ENCODE assay signal across 16 cellular contexts in the genomic region with DNA sequence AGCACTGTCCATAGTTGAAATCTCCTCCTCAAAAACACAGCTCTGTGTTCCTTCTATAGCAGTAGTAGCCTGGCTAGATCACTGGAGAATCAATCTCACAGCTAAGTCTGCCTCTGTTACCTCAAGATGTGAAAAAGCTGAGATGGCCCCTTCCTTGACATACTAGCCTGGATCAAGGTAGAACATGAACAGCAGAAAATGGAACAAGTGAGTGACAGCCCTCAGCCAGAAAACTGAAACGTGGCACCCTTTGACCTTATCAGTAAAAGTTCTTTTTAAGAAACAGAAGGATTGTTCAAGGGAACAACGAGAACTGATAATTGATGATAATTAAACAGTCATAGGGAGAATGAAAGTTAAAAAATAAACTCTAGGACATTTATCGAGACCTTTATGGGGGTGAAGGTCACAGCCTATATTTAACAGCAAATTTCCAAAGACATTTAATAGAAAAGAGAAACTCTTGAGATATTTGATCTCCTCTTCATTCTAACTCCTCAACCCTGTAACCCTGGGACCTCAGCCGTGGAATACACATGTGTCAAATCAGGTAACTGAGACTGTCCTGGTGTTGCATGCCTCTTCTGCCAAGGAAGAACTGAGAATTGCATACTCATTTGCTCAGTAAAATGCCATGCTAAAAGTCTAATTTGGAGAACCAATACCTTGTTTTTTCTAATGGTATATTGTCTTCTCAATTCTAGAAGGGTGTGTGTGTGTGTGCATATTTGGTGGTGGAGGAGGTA.
DNase-seq lines count a peak whose midpoint lies in the region; ATAC-seq and TF ChIP-seq lines count a peak whose summit lies in the region.
"Had no signal": no experiment of that assay in that cellular context is flagged by ENCODE, and none has a peak within 500 bp of the region (broad histone marks: within the 10 kb centered on the region; RNA-seq: fewer than 3 reads in every experiment).

No MANE protein-coding gene starts in this region.

- no peaks in the 10 kb centered on the region for H3K79me2 ChIP-seq in smooth muscle cell (ENCODE audit: low read depth)

- H3K9me3 ChIP-seq in HUES48 (ENCODE audit: control insufficient read depth, insufficient read depth, low read length): no peaks in the 10 kb centered on the region
- H3K9me3 ChIP-seq in smooth muscle cell (replicated peaks; ENCODE audit: low read depth): no peaks in the 10 kb centered on the region
- H3K9me3 ChIP-seq: A549, BE2C had no signal

- DNase-seq in WTC11 (ENCODE audit: low spot score): no peak
- no peak for DNase-seq in NCI-H524 (lab: John Stamatoyannopoulos, UW)
- DNase-seq in stimulated activated CD4-positive, alpha-beta T cell treated with anti-CD3 and anti-CD28 coated beads, Interleukin-4, amount 100 ng/mL, for 1 hour: no peak
- no peak for DNase-seq in stimulated activated CD4-positive, alpha-beta T cell treated with anti-CD3 and anti-CD28 coated beads, Interleukin-2, amount 100 ng/mL, for 48 hours
- DNase-seq in smooth muscle cell (lab: John Stamatoyannopoulos, UW; ENCODE audit: unreplicated experiment): no peak
- DNase-seq: BE2C; CD8-positive, alpha-beta T cell; COR-L47; DMS53 had no signal

- no peaks in the 10 kb centered on the region for H4K20me1 ChIP-seq in smooth muscle cell (ENCODE audit: low read depth)

- H3K9ac ChIP-seq in HUES48 (ENCODE audit: low read depth, low read length) (0 out of 2 replicates have a peak overlapping the region, but pooled peaks have one; percentile 28), smooth muscle cell (ENCODE audit: low read depth) (no peak overlapping the region)
- H3K9ac ChIP-seq: KMS-11 had no signal

- TF ChIP-seq CTCF in WTC11 (IDR thresholded peaks at IDR 0.05) (no peak), smooth muscle cell (IDR thresholded peaks at IDR 0.05; ENCODE audit: borderline replicate concordance, insufficient read depth, poor library complexity, severe bottlenecking) (no peak)

- peaks cover 7% of the 10 kb centered on the region for H3F3A ChIP-seq in smooth muscle cell (ENCODE audit: low read depth)

- H3K36me3 ChIP-seq in HUES48 (ENCODE audit: control insufficient read depth, insufficient read depth, low read length): no peaks in the 10 kb centered on the region
- H3K36me3 ChIP-seq in smooth muscle cell (ENCODE audit: low read depth): no peaks in the 10 kb centered on the region
- H3K36me3 ChIP-seq: BE2C had no signal

- H3K4me1 ChIP-seq in HUES48 (ENCODE audit: control insufficient read depth, insufficient read depth, low read length): peaks cover 21% of the 10 kb centered on the region
- no peaks in the 10 kb centered on the region for H3K4me1 ChIP-seq in smooth muscle cell (ENCODE audit: low read depth)
- H3K4me1 ChIP-seq: BE2C had no signal

- no peaks in the 10 kb centered on the region for H3K27me3 ChIP-seq in HUES48 (ENCODE audit: control insufficient read depth, insufficient read depth, low read length)
- no peaks in the 10 kb centered on the region for H3K27me3 ChIP-seq in smooth muscle cell (ENCODE audit: low read depth)
- H3K27me3 ChIP-seq: BE2C had no signal

- peaks cover 30% of the 10 kb centered on the region for H3K4me1 Mint-ChIP-seq in WTC11
- peaks cover 33% of the 10 kb centered on the region for H3K4me1 Mint-ChIP-seq in stimulated activated memory B cell treated with anti-CD40 and anti-IgM and Interleukin-4, amounts not matched to agents 10 μg/mL and 1 μg/mL and 100 μg/mL, for 72 hours

- WGBS in smooth muscle cell (ENCODE audit: low lambda C conversion rate): 86% methylated on average over 4 of the region's 4 CpGs

- H3K36me3 Mint-ChIP-seq in WTC11: no peaks in the 10 kb centered on the region
- H3K36me3 Mint-ChIP-seq in stimulated activated memory B cell treated with anti-CD40 and anti-IgM and Interleukin-4, amounts not matched to agents 10 μg/mL and 1 μg/mL and 100 μg/mL, for 72 hours: no peaks in the 10 kb centered on the region
- H3K36me3 Mint-ChIP-seq: CD8-positive, alpha-beta T cell had no signal

- H3K4me3 ChIP-seq in HUES48 (ENCODE audit: low read depth, low read length) (0 out of 2 replicates have a peak overlapping the region, but pooled peaks have one; percentile 3), smooth muscle cell (no peak overlapping the region)
- H3K4me3 ChIP-seq: A549 had no signal

- H3K9me3 Mint-ChIP-seq in WTC11: no peaks in the 10 kb centered on the region
- peaks cover 2% of the 10 kb centered on the region for H3K9me3 Mint-ChIP-seq in stimulated activated memory B cell treated with anti-CD40 and anti-IgM and Interleukin-4, amounts not matched to agents 10 μg/mL and 1 μg/mL and 100 μg/mL, for 72 hours
- H3K9me3 Mint-ChIP-seq: CD8-positive, alpha-beta T cell had no signal

- H2AFZ ChIP-seq in smooth muscle cell (ENCODE audit: low read depth): no peak overlapping the region

- H3K4me3 Mint-ChIP-seq in WTC11: no peak overlapping the region
- no peak overlapping the region for H3K4me3 Mint-ChIP-seq in stimulated activated memory B cell treated with anti-CD40 and anti-IgM and Interleukin-4, amounts not matched to agents 10 μg/mL and 1 μg/mL and 100 μg/mL, for 72 hours
- H3K4me3 Mint-ChIP-seq: CD8-positive, alpha-beta T cell had no signal

- peak; percentile 47 for ATAC-seq in GM19351 (IDR thresholded peaks at IDR 0.05; ENCODE audit: unreplicated experiment)
- ATAC-seq in WTC11: peak; percentile 19; the same call in 1 of the 2 replicates
- ATAC-seq in stimulated activated memory B cell treated with anti-CD40 and anti-IgM and Interleukin-4, amounts not matched to agents 10 μg/mL and 1 μg/mL and 100 μg/mL, for 72 hours: peak; percentile 96
- ATAC-seq: A549; CD8-positive, alpha-beta T cell; HCT116; HepG2 had no signal

- CTCF ChIA-PET in WTC11 (lab: Charles Lee): no interaction called here

- POLR2A ChIA-PET in WTC11 (lab: Charles Lee): no interaction called here

- H3K27me3 Mint-ChIP-seq in WTC11 (ENCODE audit: low read depth): no peaks in the 10 kb centered on the region
- no peaks in the 10 kb centered on the region for H3K27me3 Mint-ChIP-seq in stimulated activated memory B cell treated with anti-CD40 and anti-IgM and Interleukin-4, amounts not matched to agents 10 μg/mL and 1 μg/mL and 100 μg/mL, for 72 hours

- no peak overlapping the region for H3K27ac ChIP-seq in HUES48 (ENCODE audit: low read depth, low read length)
- no peak overlapping the region for H3K27ac ChIP-seq in smooth muscle cell (ENCODE audit: low read depth)
- H3K27ac ChIP-seq: A549, KMS-11 had no signal

- peak overlapping the region; percentile 67 for H3K27ac Mint-ChIP-seq in WTC11
- H3K27ac Mint-ChIP-seq in stimulated activated memory B cell treated with anti-CD40 and anti-IgM and Interleukin-4, amounts not matched to agents 10 μg/mL and 1 μg/mL and 100 μg/mL, for 72 hours: peak overlapping the region; percentile 85
- H3K27ac Mint-ChIP-seq: CD8-positive, alpha-beta T cell had no signal

- H3K4me2 ChIP-seq in smooth muscle cell: no peak overlapping the region
- H3K4me2 ChIP-seq: A549, KMS-11 had no signal

TF ChIP-seq in WTC11, 78 proteins besides CTCF, POLR2A, EP300 and RAD21:
- TF ChIP-seq ZNF416 (CRISPR knock-in tag; IDR thresholded peaks at IDR 0.05): no peak
- TF ChIP-seq ZMAT4 (CRISPR knock-in tag; IDR thresholded peaks at IDR 0.05): no peak
- TF ChIP-seq IRF2 (CRISPR knock-in tag; IDR thresholded peaks at IDR 0.05; ENCODE audit: borderline replicate concordance, low read depth): no peak
- TF ChIP-seq RELA (CRISPR knock-in tag; IDR thresholded peaks at IDR 0.05; ENCODE audit: borderline replicate concordance): no peak
- TF ChIP-seq ATF3 (CRISPR knock-in tag; conservative IDR thresholded peaks at IDR 0.05): no peak
- no peak for TF ChIP-seq ZNF263 (CRISPR knock-in tag; IDR thresholded peaks at IDR 0.05; ENCODE audit: low read depth)
- TF ChIP-seq SMAD3 (CRISPR knock-in tag; IDR thresholded peaks at IDR 0.05; ENCODE audit: borderline replicate concordance): no peak
- TF ChIP-seq SMAD4 (CRISPR knock-in tag; IDR thresholded peaks at IDR 0.05): no peak
- TF ChIP-seq, protein P1, sequence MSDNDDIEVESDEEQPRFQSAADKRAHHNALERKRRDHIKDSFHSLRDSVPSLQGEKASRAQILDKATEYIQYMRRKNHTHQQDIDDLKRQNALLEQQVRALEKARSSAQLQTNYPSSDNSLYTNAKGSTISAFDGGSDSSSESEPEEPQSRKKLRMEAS (CRISPR knock-in tag; IDR thresholded peaks at IDR 0.05): no peak
- no peak for TF ChIP-seq ERG (CRISPR knock-in tag; IDR thresholded peaks at IDR 0.05)
- no peak for TF ChIP-seq ETV6 (CRISPR knock-in tag; IDR thresholded peaks at IDR 0.05)
- no peak for TF ChIP-seq TCF7 (CRISPR knock-in tag; IDR thresholded peaks at IDR 0.05; ENCODE audit: low read depth)
- TF ChIP-seq TEAD4 (CRISPR knock-in tag; IDR thresholded peaks at IDR 0.05): no peak

Comparison
In these comparisons a context has a peak if more than half of its experiments do, and no peak if none do; other contexts are left out.
1. ATAC-seq: peak in every context shown above with its lines; median percentile 96 in stimulated activated memory B cell treated with anti-CD40 and anti-IgM and Interleukin-4, amounts not matched to agents 10 μg/mL and 1 μg/mL and 100 μg/mL, for 72 hours; 47 in GM19351; 19 in WTC11.